9 cellular contexts compared by ENCODE assay signal in the genomic region with DNA sequence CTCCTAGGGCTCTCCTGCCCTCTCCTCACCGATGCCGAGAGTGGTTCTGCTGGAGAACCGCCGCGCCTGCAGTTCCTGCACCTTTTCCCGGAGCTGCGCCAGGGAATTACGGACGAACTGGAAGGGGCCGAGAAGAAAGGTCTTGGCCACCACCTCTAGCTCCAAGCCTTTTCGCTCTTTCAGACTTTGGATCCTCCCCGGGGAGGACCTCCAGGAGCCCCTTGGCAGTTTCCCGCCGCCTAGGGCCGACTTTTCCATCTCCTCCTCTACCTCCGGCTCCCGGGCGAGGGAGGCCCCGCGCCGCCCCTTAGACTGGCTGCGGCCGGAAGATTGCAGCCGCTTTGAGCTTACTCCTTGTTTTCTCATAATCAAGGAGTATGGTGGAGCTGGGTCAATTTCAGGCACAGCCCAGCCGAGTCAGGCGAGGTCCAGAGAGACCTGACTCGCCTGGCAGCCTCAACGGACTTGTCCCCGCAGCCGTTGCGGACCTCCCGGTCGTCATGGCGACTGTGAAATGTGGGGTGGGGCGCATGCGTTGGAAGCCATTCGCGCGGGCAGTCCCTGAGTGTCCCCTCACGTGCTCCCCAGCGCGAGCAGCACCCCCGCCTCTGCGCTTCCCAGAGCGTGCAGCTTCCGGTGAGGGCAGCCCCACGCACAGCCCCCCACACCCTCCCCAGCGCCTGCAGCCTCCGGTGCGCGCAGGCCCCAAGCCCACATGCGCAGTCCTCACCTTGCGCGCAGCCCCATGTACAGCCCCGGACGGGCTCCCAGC. TPM values are rescaled to one million over a fixed set of nuclear protein-coding genes. Genes with fewer than 3 reads are reported as not detected.
DNase-seq lines count a peak whose midpoint lies in the region; ATAC-seq, FAIRE-seq and TF ChIP-seq lines count a peak whose summit lies in the region.
"Had no signal": no experiment of that assay in that cellular context is flagged by ENCODE, and none has a peak within 500 bp of the region (broad histone marks: within the 10 kb centered on the region; RNA-seq: fewer than 3 reads in every experiment).

A gene (minus strand): TSS at position 466 of the 772 bp plus-strand sequence. CDS start 100 bp downstream, at position 366.

- H3K9me3 ChIP-seq in esophagus squamous epithelium = no peaks in the 10 kb centered on the region
- H3K9me3 ChIP-seq in mucosa of rectum (ENCODE audit: control insufficient read depth in 2 of 2, low read length in 2 of 2) = no peaks in the 10 kb centered on the region

- H3K36me3 ChIP-seq in esophagus squamous epithelium = no peaks in the 10 kb centered on the region
- no peaks in the 10 kb centered on the region for H3K36me3 ChIP-seq in mucosa of rectum (ENCODE audit: control insufficient read depth in 2 of 2, insufficient read depth in 2 of 2, low read length in 2 of 2)

- WGBS in esophagus squamous epithelium, 2 donors = 0 to 1% methylated on average over 18 to 22 of the region's 56 CpGs

- intact Hi-C loops in esophagus squamous epithelium (cut with DNase I) = no loop called here

- H3K9ac ChIP-seq in mucosa of rectum (ENCODE audit: low read depth in 1 of 2, low read length in 2 of 2) = peak within 1 kb of the TSS; percentile 24 to 33

- H3K27ac ChIP-seq in esophagus squamous epithelium (peak within 1 kb of the TSS; percentile 61 to 81 (median 77)), mucosa of rectum (ENCODE audit: low read depth in 2 of 2, low read length in 2 of 2) (peak within 1 kb of the TSS in 1 of 2 donors; percentile 9)

- peak; percentile 71 for ATAC-seq in HG02943 (IDR thresholded peaks at IDR 0.05; ENCODE audit: low read depth, unreplicated experiment)

- TF ChIP-seq POLR2A in esophagus squamous epithelium (IDR thresholded peaks at IDR 0.05) (no peak), GM12891 (IDR thresholded peaks at IDR 0.05; ENCODE audit: low read depth, low read length) (no peak)

- peaks cover 0 to 28% (median 0%) of the 10 kb centered on the region in 3 donors for H3K4me1 ChIP-seq in esophagus squamous epithelium
- no peaks in the 10 kb centered on the region for H3K4me1 ChIP-seq in mucosa of rectum (ENCODE audit: control insufficient read depth in 2 of 2, insufficient read depth in 2 of 2, low read length in 2 of 2)

- no peak for TF ChIP-seq CTCF in esophagus squamous epithelium (IDR thresholded peaks at IDR 0.05)

- FAIRE-seq in GM12891 (lab: Jason Lieb, UNC) = no peak
- FAIRE-seq: islet of Langerhans had no signal

- peak; percentile 16 for DNase-seq in GM04504 (ENCODE audit: low read depth)
- DNase-seq in NCI-H446 (lab: John Stamatoyannopoulos, UW) = peak; percentile 36 to 75
- DNase-seq in activated T-cell treated with anti-CD3 and anti-CD28 coated beads for 48 hours (ENCODE audit: low read depth) = peak; percentile 59
- DNase-seq in esophagus squamous epithelium (lab: John Stamatoyannopoulos, UW) = no peak
- DNase-seq in stimulated activated CD8-positive, alpha-beta memory T cell treated with anti-CD3 and anti-CD28 coated beads, Interleukin-7, amount 100 ng/mL, for 4 hours (ENCODE audit: low read depth in 2 of 2) = peak; percentile 54 to 56
- no peak for DNase-seq in GM12891 (ENCODE audit: insufficient read length, low spot score)

- H3K27me3 ChIP-seq in esophagus squamous epithelium (peaks cover 0 to 11% (median 0%) of the 10 kb centered on the region in 4 donors), mucosa of rectum (ENCODE audit: control insufficient read depth in 2 of 2, insufficient read depth in 2 of 2, low read length in 2 of 2) (no peaks in the 10 kb centered on the region)

- H3K4me3 ChIP-seq in esophagus squamous epithelium = peak within 1 kb of the TSS; percentile 43 to 72 (median 66)
- H3K4me3 ChIP-seq in mucosa of rectum (ENCODE audit: low read length in 2 of 2) = peak within 1 kb of the TSS; percentile 65

TF ChIP-seq in GM12891, 5 proteins besides CTCF, POLR2A, EP300 and RAD21:
- no peak for TF ChIP-seq POU2F2 (IDR thresholded peaks at IDR 0.05; ENCODE audit: low read depth, low read length)
- no peak for TF ChIP-seq TAF1 (IDR thresholded peaks at IDR 0.05; ENCODE audit: low read depth, low read length)
- TF ChIP-seq POLR2AphosphoS5 (IDR thresholded peaks at IDR 0.05; ENCODE audit: low read depth, low read length) = no peak
- TF ChIP-seq PAX5 (IDR thresholded peaks at IDR 0.05; ENCODE audit: insufficient read depth, low read length, severe bottlenecking) = no peak
- no peak for TF ChIP-seq SPI1 (IDR thresholded peaks at IDR 0.05; ENCODE audit: low read depth, low read length)
TF ChIP-seq in GM12891: peak in this region for 0.

RNA-seq across cellular contexts. Expression of the gene that starts here (rescaled TPM):
- 1 to 10 TPM in 3 of 4 donors, under 1 TPM in 1; 0.15 to 7.1 (median 1.0) TPM for total RNA-seq in esophagus squamous epithelium
- not detected for polyA plus RNA-seq in GM12891 (2012; ENCODE audit: low read depth, missing spikeins)

Comparison
In these comparisons a context has a peak if more than half of its experiments do, and no peak if none do; other contexts are left out.
1. DNase-seq: peak in GM04504 (single experiment), NCI-H446 (2 of 2), activated T-cell treated with anti-CD3 and anti-CD28 coated beads for 48 hours (single experiment) and stimulated activated CD8-positive, alpha-beta memory T cell treated with anti-CD3 and anti-CD28 coated beads, Interleukin-7, amount 100 ng/mL, for 4 hours (2 of 2); none in esophagus squamous epithelium (single experiment) and GM12891 (single experiment).